Comparison of ENCODE assay signal across 9 cellular contexts in genomic region chr12:116539905-116540482, GRCh38. TPM values are rescaled to one million over a fixed set of nuclear protein-coding genes. Genes with fewer than 3 reads are reported as not detected.
DNase-seq lines count a peak whose midpoint lies in the region; ATAC-seq, FAIRE-seq and TF ChIP-seq lines count a peak whose summit lies in the region.
"Had no signal": no experiment of that assay in that cellular context is flagged by ENCODE, and none has a peak within 500 bp of the region (broad histone marks: within the 10 kb centered on the region; RNA-seq: fewer than 3 reads in every experiment).

No MANE protein-coding gene starts in this region.

- no peak for FAIRE-seq in H54 (lab: Jason Lieb, UNC)

- peak; percentile 26 for DNase-seq in H4 (ENCODE audit: low spot score)
- DNase-seq in Peyer's patch, result no peak
- DNase-seq in foreskin keratinocyte, result peak in 1 of 2 donors; percentile 57
- DNase-seq in retina, result peak; percentile 65
- no peak for DNase-seq in activated gamma-delta T cell treated with Interleukin-2 at 50 U/mL for 16 hours
- DNase-seq in MV-4-11 (lab: John Stamatoyannopoulos, UW), result no peak
- no peak for DNase-seq in H54 (ENCODE audit: insufficient read length, low spot score)
- DNase-seq: activated gamma-delta T cell had no signal

- TF ChIP-seq POLR2A in Peyer's patch (IDR thresholded peaks at IDR 0.05), result no peak
- TF ChIP-seq POLR2A in H54 (IDR thresholded peaks at IDR 0.05; ENCODE audit: low read depth, low read length), result no peak

- H3K36me3 ChIP-seq in Peyer's patch, result no peaks in the 10 kb centered on the region

- H3K4me3 ChIP-seq in Peyer's patch, result no peak overlapping the region

- H3K4me1 ChIP-seq in Peyer's patch (peaks cover 0 to 12% (median 0%) of the 10 kb centered on the region in 4 donors), foreskin keratinocyte (peaks cover 19% of the 10 kb centered on the region)

- peak overlapping the region in 3 of 4 donors; percentile 7 to 35 (median 27) for H3K27ac ChIP-seq in Peyer's patch
- no peak overlapping the region for H3K27ac ChIP-seq in foreskin keratinocyte

- no peaks in the 10 kb centered on the region for H3K9me3 ChIP-seq in Peyer's patch

- TF ChIP-seq CTCF in Peyer's patch (IDR thresholded peaks at IDR 0.05) (no peak), foreskin keratinocyte (conservative IDR thresholded peaks at IDR 0.05) (no peak)

- no peaks in the 10 kb centered on the region for H3K27me3 ChIP-seq in Peyer's patch
- no peaks in the 10 kb centered on the region for H3K27me3 ChIP-seq in foreskin keratinocyte

- ATAC-seq in foreskin keratinocyte (peak; percentile 47), GM18868 (IDR thresholded peaks at IDR 0.05; ENCODE audit: unreplicated experiment) (no peak)

RNA-seq across cellular contexts. Expression of gene MAP1LC3B2, which starts 19.2 kb away (rescaled TPM):
- total RNA-seq in H4 (2014; rRNA removed; shearing (Covaris generic)), result 0.41 and 1.6 TPM in 2 replicates
- total RNA-seq in Peyer's patch (1 to 10 TPM in 1 of 4 donors, not detected in 3; 1.9 TPM), foreskin keratinocyte (0.54 and 1.1 TPM in 2 replicates)
- 1.9 and 2.3 TPM in 2 replicates for polyA plus RNA-seq in foreskin keratinocyte

Comparison
In these comparisons a context has a peak if more than half of its experiments do, and no peak if none do; other contexts are left out.
1. DNase-seq: peak in H4 (single experiment) and retina (single experiment); none in Peyer's patch (0 of 3), activated gamma-delta T cell treated with Interleukin-2 at 50 U/mL for 16 hours (single experiment), MV-4-11 (single experiment) and H54 (single experiment).